In genomic region chr10:95790982-95791381, GRCh38 we compare ENCODE assay signal across 1 cellular context.
TF ChIP-seq lines count a peak whose summit lies in the region.

No MANE protein-coding gene starts in this region.

TF ChIP-seq in GM12878, 131 proteins besides CTCF, POLR2A, EP300 and RAD21 (continued from another document):
- peak; percentile 59; the same call in 1 of the 2 replicates for TF ChIP-seq ZNF687 (IDR thresholded peaks at IDR 0.05)
- TF ChIP-seq IKZF2 (IDR thresholded peaks at IDR 0.05): peak in 1 of 2 experiments; percentile 39; a peak in 2 of 4 replicates
- 0 out of 2 replicates have a peak, but pooled peaks have one; percentile 43 for TF ChIP-seq BMI1 (IDR thresholded peaks at IDR 0.05; ENCODE audit: borderline replicate concordance)
- 0 out of 2 replicates have a peak, but pooled peaks have one; percentile 36 for TF ChIP-seq GABPA (IDR thresholded peaks at IDR 0.05; ENCODE audit: low read depth)
- TF ChIP-seq MLLT1 (IDR thresholded peaks at IDR 0.05): peak; percentile 52; the same call in 1 of the 2 replicates
